Comparison of ENCODE assay signal across 8 cellular contexts in the genomic region with DNA sequence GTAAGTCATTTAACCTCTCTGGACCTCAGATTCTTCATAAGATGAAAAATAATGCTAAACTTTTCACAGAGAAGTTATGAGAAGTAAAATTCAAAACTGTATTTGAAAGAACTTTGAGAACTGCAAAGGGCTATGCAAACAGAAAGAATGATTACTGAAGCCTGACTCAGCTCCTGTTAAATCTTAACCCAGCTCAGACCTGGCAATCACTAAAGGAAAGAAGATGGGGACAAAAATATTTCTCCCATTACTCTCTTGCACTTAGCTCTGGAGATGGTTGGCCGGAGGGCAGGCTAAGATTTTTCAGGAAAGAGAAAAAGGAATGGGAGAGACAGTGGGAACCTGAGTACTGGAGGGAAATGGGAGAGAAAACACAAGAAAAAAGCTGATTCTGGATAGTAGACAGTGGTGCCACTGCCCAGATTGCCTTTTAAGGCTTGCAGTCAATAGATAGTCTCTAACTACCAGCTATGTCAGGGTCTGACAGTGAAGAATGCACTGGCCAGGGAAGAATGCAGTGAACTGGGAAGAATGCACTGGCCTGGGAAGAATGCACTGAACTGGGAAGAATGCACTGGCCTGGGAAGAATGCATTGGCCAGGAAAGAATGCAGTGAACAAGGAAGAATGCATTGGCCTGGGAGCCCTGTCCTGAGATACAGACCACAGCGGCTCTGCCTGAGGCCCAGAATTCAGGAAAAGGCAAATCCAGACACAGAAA. TPM values are rescaled to one million over a fixed set of nuclear protein-coding genes. Genes with fewer than 3 reads are reported as not detected.
DNase-seq lines count a peak whose midpoint lies in the region; ATAC-seq and TF ChIP-seq lines count a peak whose summit lies in the region.

No MANE protein-coding gene starts in this region.

- no peak overlapping the region for H3K4me3 Mint-ChIP-seq in natural killer cell

- no peak overlapping the region for H3K4me3 ChIP-seq in astrocyte of the spinal cord (ENCODE audit: low read depth, low read length)

- peak; percentile 35 for ATAC-seq in GM18861 (IDR thresholded peaks at IDR 0.05; ENCODE audit: unreplicated experiment)
- ATAC-seq in HG03097 (IDR thresholded peaks at IDR 0.05; ENCODE audit: low FRiP score, unreplicated experiment), result peak; percentile 38
- ATAC-seq in natural killer cell, result no peak

- H3K27ac Mint-ChIP-seq in natural killer cell, result peak overlapping the region; percentile 86 to 91

- peak; percentile 20 for DNase-seq in astrocyte of the spinal cord (ENCODE audit: low read depth, low spot score)
- no peak for DNase-seq in natural killer cell
- DNase-seq in inferior parietal cortex (ENCODE audit: extremely low spot score), result no peak
- DNase-seq in activated gamma-delta T cell (lab: John Stamatoyannopoulos, UW), result no peak
- no peak for DNase-seq in hippocampal formation (lab: John Stamatoyannopoulos, UW)
- no peak for DNase-seq in NOMO-1 (lab: John Stamatoyannopoulos, UW; ENCODE audit: unreplicated experiment in 2 of 2)

- H3K9me3 Mint-ChIP-seq in natural killer cell, result no peaks in the 10 kb centered on the region

- no peaks in the 10 kb centered on the region for H3K36me3 Mint-ChIP-seq in natural killer cell

- TF ChIP-seq CTCF in astrocyte of the spinal cord (IDR thresholded peaks at IDR 0.05; ENCODE audit: low read depth, low read length) (no peak), natural killer cell (IDR thresholded peaks at IDR 0.05) (no peak)

- H3K27me3 Mint-ChIP-seq in natural killer cell (ENCODE audit: low read depth in 2 of 2), result no peaks in the 10 kb centered on the region

- intact Hi-C loops in natural killer cell (cut with micrococcal nuclease), result no loop called here

- in situ Hi-C loops in astrocyte of the spinal cord (cut with HindIII; ENCODE audit: low sequenced_read_pairs), result no loop called here

- H3K4me1 Mint-ChIP-seq in natural killer cell, result peaks cover 32 to 38% of the 10 kb centered on the region in 2 donors

RNA-seq across cellular contexts. Expression of gene CEMIP2, which starts 25.2 kb away (rescaled TPM):
- 100 to 1,000 TPM; 204 to 326 (median 230) TPM for total RNA-seq in natural killer cell

Comparison
In these comparisons a context has a peak if more than half of its experiments do, and no peak if none do; other contexts are left out.
1. ATAC-seq: peak in GM18861 (single experiment) and HG03097 (single experiment); none in natural killer cell (0 of 3).